In genomic region chr14:51260225-51260624, GRCh38 we compare ENCODE assay signal across 17 cellular contexts. TPM values are rescaled to one million over a fixed set of nuclear protein-coding genes. Genes with fewer than 3 reads are reported as not detected.
A peak's percentile ranks its signal among the peaks of the same experiment; 100 is the strongest.
DNase-seq lines count a peak whose midpoint lies in the region; TF ChIP-seq lines count a peak whose summit lies in the region.
"Had no signal": no experiment of that assay in that cellular context is flagged by ENCODE, and none has a peak within 500 bp of the region (broad histone marks: within the 10 kb centered on the region; RNA-seq: fewer than 3 reads in every experiment).

No MANE protein-coding gene starts in this region.

- no peaks in the 10 kb centered on the region for H3K27me3 ChIP-seq in endodermal cell (ENCODE audit: control insufficient read depth, insufficient read depth, low read length, poor library complexity, severe bottlenecking)

- H3K9ac ChIP-seq in endodermal cell (ENCODE audit: extremely low read depth, low read length, poor library complexity, severe bottlenecking): no peak overlapping the region

- H3K36me3 Mint-ChIP-seq in activated CD4-positive, alpha-beta T cell treated with anti-CD3 and anti-CD28 coated beads, Interleukin-2, amount 10 ng/mL, durations not matched to agents 24 days and 14 days (ENCODE audit: low read depth): peaks cover 41% of the 10 kb centered on the region
- H3K36me3 Mint-ChIP-seq in activated naive CD4-positive, alpha-beta T cell treated with anti-CD3 and anti-CD28 coated beads, Interleukin-2, amount 50 U/mL, for 24 hours: peaks cover 22% of the 10 kb centered on the region
- H3K36me3 Mint-ChIP-seq in endodermal cell (ENCODE audit: low read depth): peaks cover 31% of the 10 kb centered on the region

- peak overlapping the region; percentile 83 for H3K27ac Mint-ChIP-seq in activated CD4-positive, alpha-beta T cell treated with anti-CD3 and anti-CD28 coated beads, Interleukin-2, amount 10 ng/mL, durations not matched to agents 24 days and 14 days
- peak overlapping the region; percentile 92 for H3K27ac Mint-ChIP-seq in activated naive CD4-positive, alpha-beta T cell treated with anti-CD3 and anti-CD28 coated beads, Interleukin-2, amount 50 U/mL, for 24 hours
- H3K27ac Mint-ChIP-seq in endodermal cell: peak overlapping the region; percentile 36
- H3K27ac Mint-ChIP-seq: B cell had no signal

- H3K27ac ChIP-seq in endodermal cell (ENCODE audit: low read depth, low read length): no peak overlapping the region

- H3K27me3 Mint-ChIP-seq in activated CD4-positive, alpha-beta T cell treated with anti-CD3 and anti-CD28 coated beads, Interleukin-2, amount 10 ng/mL, durations not matched to agents 24 days and 14 days: no peaks in the 10 kb centered on the region
- H3K27me3 Mint-ChIP-seq in activated naive CD4-positive, alpha-beta T cell treated with anti-CD3 and anti-CD28 coated beads, Interleukin-2, amount 50 U/mL, for 24 hours: no peaks in the 10 kb centered on the region
- H3K27me3 Mint-ChIP-seq in endodermal cell (ENCODE audit: insufficient read depth): no peaks in the 10 kb centered on the region
- H3K27me3 Mint-ChIP-seq: B cell had no signal

- intact Hi-C loops in activated CD4-positive, alpha-beta T cell treated with anti-CD3 and anti-CD28 coated beads, Interleukin-2, amount 10 ng/mL, durations not matched to agents 24 days and 14 days (cut with micrococcal nuclease): loop anchor here (1.0 kb wide), 2 partner anchors 12 to 20 kb away; partner anchors contain the start of gene TMX1

- H3K9me3 Mint-ChIP-seq in activated CD4-positive, alpha-beta T cell treated with anti-CD3 and anti-CD28 coated beads, Interleukin-2, amount 10 ng/mL, durations not matched to agents 24 days and 14 days: peaks cover 7% of the 10 kb centered on the region
- H3K9me3 Mint-ChIP-seq in activated naive CD4-positive, alpha-beta T cell treated with anti-CD3 and anti-CD28 coated beads, Interleukin-2, amount 50 U/mL, for 24 hours: peaks cover 7% of the 10 kb centered on the region
- H3K9me3 Mint-ChIP-seq in endodermal cell: peaks cover 6% of the 10 kb centered on the region

- peaks cover 9% of the 10 kb centered on the region for H3K9me3 ChIP-seq in endodermal cell (ENCODE audit: control insufficient read depth, low read length)

- peaks cover 11% of the 10 kb centered on the region for H3K4me1 Mint-ChIP-seq in activated CD4-positive, alpha-beta T cell treated with anti-CD3 and anti-CD28 coated beads, Interleukin-2, amount 10 ng/mL, durations not matched to agents 24 days and 14 days
- peaks cover 24% of the 10 kb centered on the region for H3K4me1 Mint-ChIP-seq in activated naive CD4-positive, alpha-beta T cell treated with anti-CD3 and anti-CD28 coated beads, Interleukin-2, amount 50 U/mL, for 24 hours
- H3K4me1 Mint-ChIP-seq in endodermal cell: peaks cover 6% of the 10 kb centered on the region
- H3K4me1 Mint-ChIP-seq: B cell had no signal

- DNase-seq in activated CD4-positive, alpha-beta T cell treated with anti-CD3 and anti-CD28 coated beads, Interleukin-2, amount 10 ng/mL, durations not matched to agents 24 days and 14 days: no peak
- DNase-seq in activated CD4-positive, alpha-beta T cell treated with anti-CD3 and anti-CD28 coated beads for 48 hours: no peak
- no peak for DNase-seq in activated naive CD4-positive, alpha-beta T cell treated with Interleukin-2 at 50 U/mL for 16 hours
- DNase-seq in endodermal cell: no peak
- DNase-seq in stimulated activated CD4-positive, alpha-beta T cell treated with anti-CD3 and anti-CD28 coated beads, Interleukin-15, amount 100 ng/mL, for 24 hours: no peak
- no peak for DNase-seq in NCI-H1417 (lab: John Stamatoyannopoulos, UW)
- DNase-seq in effector CD8-positive, alpha-beta T cell (lab: John Stamatoyannopoulos, UW): no peak
- DNase-seq: DND-41, HFFc6, NCI-H1105, NCI-H1694, NCI-H2081 treated with DMSO at 0.1 percent for 48 hours, NCI-H446 treated with DMSO at 0.1 percent for 48 hours, NCI-H69 had no signal

- no peaks in the 10 kb centered on the region for H3K4me1 ChIP-seq in endodermal cell (ENCODE audit: control insufficient read depth, insufficient read depth, low read length)

- no peak overlapping the region for H3K4me3 ChIP-seq in endodermal cell (ENCODE audit: low read length)
- H3K4me3 ChIP-seq: K562 had no signal

- H3K36me3 ChIP-seq in endodermal cell (ENCODE audit: control insufficient read depth, insufficient read depth, low read length): peaks cover 33% of the 10 kb centered on the region

- peak overlapping the region; percentile 5 for H3K4me3 Mint-ChIP-seq in activated CD4-positive, alpha-beta T cell treated with anti-CD3 and anti-CD28 coated beads, Interleukin-2, amount 10 ng/mL, durations not matched to agents 24 days and 14 days
- peak overlapping the region; percentile 9 for H3K4me3 Mint-ChIP-seq in activated naive CD4-positive, alpha-beta T cell treated with anti-CD3 and anti-CD28 coated beads, Interleukin-2, amount 50 U/mL, for 24 hours
- no peak overlapping the region for H3K4me3 Mint-ChIP-seq in endodermal cell
- H3K4me3 Mint-ChIP-seq: B cell, HFFc6 had no signal

- TF ChIP-seq CTCF in endodermal cell (conservative IDR thresholded peaks at IDR 0.05): no peak

- 94 to 100% methylated on average over 2 to 3 of the region's 3 CpGs for WGBS in endodermal cell (ENCODE audit: insufficient coverage in 1 of 2, insufficient read length in 1 of 2), 2 experiments

RNA-seq across cellular contexts. Expression of gene TMX1, which starts 20.2 kb away (rescaled TPM):
- total RNA-seq in activated CD4-positive, alpha-beta T cell treated with anti-CD3 and anti-CD28 coated beads, Interleukin-2, amount 10 ng/mL, durations not matched to agents 24 days and 14 days: 53.1 and 53.6 TPM in 2 replicates
- total RNA-seq in endodermal cell: 10 to 100 TPM; 28.8 to 36.1 TPM
- polyA plus RNA-seq in endodermal cell (2013, experiment 1 of 2): 64.9 TPM
- polyA plus RNA-seq in endodermal cell (2013, experiment 2 of 2): 56.9 TPM

Comparison
In these comparisons a context has a peak if more than half of its experiments do, and no peak if none do; other contexts are left out.
1. H3K27ac Mint-ChIP-seq: peak in every context shown above with its lines; median percentile 92 in activated naive CD4-positive, alpha-beta T cell treated with anti-CD3 and anti-CD28 coated beads, Interleukin-2, amount 50 U/mL, for 24 hours; 83 in activated CD4-positive, alpha-beta T cell treated with anti-CD3 and anti-CD28 coated beads, Interleukin-2, amount 10 ng/mL, durations not matched to agents 24 days and 14 days; 36 in endodermal cell.